Comparison of ENCODE assay signal across 11 cellular contexts in genomic region chr17:47704116-47704515, GRCh38. TPM values are rescaled to one million over a fixed set of nuclear protein-coding genes. Genes with fewer than 3 reads are reported as not detected.
A peak's percentile ranks its signal among the peaks of the same experiment; 100 is the strongest.
DNase-seq lines count a peak whose midpoint lies in the region; ATAC-seq lines count a peak whose summit lies in the region.
"Had no signal": no experiment of that assay in that cellular context is flagged by ENCODE, and none has a peak within 500 bp of the region (broad histone marks: within the 10 kb centered on the region; RNA-seq: fewer than 3 reads in every experiment).

No MANE protein-coding gene starts in this region.

- peak overlapping the region; percentile 72 for H3K4me3 Mint-ChIP-seq in activated naive CD8-positive, alpha-beta T cell treated with anti-CD3 and anti-CD28 coated beads, Interleukin-2, amount 10 ng/mL, durations not matched to agents 7 days and 5 days
- H3K4me3 Mint-ChIP-seq in stimulated activated effector memory CD8-positive, alpha-beta T cell treated with anti-CD3 and anti-CD28 coated beads, Interleukin-12 subunit alpha, Interleukin-12 subunit beta, amount 100 ng/mL, for 72 hours: peak overlapping the region; percentile 76

- H3K36me3 Mint-ChIP-seq in activated naive CD8-positive, alpha-beta T cell treated with anti-CD3 and anti-CD28 coated beads, Interleukin-2, amount 10 ng/mL, durations not matched to agents 7 days and 5 days: no peaks in the 10 kb centered on the region
- H3K36me3 Mint-ChIP-seq in stimulated activated effector memory CD8-positive, alpha-beta T cell treated with anti-CD3 and anti-CD28 coated beads, Interleukin-12 subunit alpha, Interleukin-12 subunit beta, amount 100 ng/mL, for 72 hours: peaks cover 78% of the 10 kb centered on the region

- no peaks in the 10 kb centered on the region for H3K9me3 Mint-ChIP-seq in activated naive CD8-positive, alpha-beta T cell treated with anti-CD3 and anti-CD28 coated beads, Interleukin-2, amount 10 ng/mL, durations not matched to agents 7 days and 5 days
- no peaks in the 10 kb centered on the region for H3K9me3 Mint-ChIP-seq in stimulated activated effector memory CD8-positive, alpha-beta T cell treated with anti-CD3 and anti-CD28 coated beads, Interleukin-12 subunit alpha, Interleukin-12 subunit beta, amount 100 ng/mL, for 72 hours

- peak overlapping the region; percentile 82 for H3K27ac Mint-ChIP-seq in activated naive CD8-positive, alpha-beta T cell treated with anti-CD3 and anti-CD28 coated beads, Interleukin-2, amount 10 ng/mL, durations not matched to agents 7 days and 5 days
- H3K27ac Mint-ChIP-seq in stimulated activated effector memory CD8-positive, alpha-beta T cell treated with anti-CD3 and anti-CD28 coated beads, Interleukin-12 subunit alpha, Interleukin-12 subunit beta, amount 100 ng/mL, for 72 hours: peak overlapping the region; percentile 95

- no peaks in the 10 kb centered on the region for H3K27me3 Mint-ChIP-seq in activated naive CD8-positive, alpha-beta T cell treated with anti-CD3 and anti-CD28 coated beads, Interleukin-2, amount 10 ng/mL, durations not matched to agents 7 days and 5 days

- POLR2A ChIA-PET in activated naive CD8-positive, alpha-beta T cell treated with anti-CD3 and anti-CD28 coated beads, Interleukin-2, amount 10 ng/mL, durations not matched to agents 7 days and 5 days (lab: Charles Lee): interaction anchor here (0.6 to 2.8 kb wide), 6 partner anchors 10 to 48 kb away, joined by 3 to 19 read pairs (median 4); partner anchors contain the start of gene TBX21

- ATAC-seq in activated naive CD8-positive, alpha-beta T cell treated with anti-CD3 and anti-CD28 coated beads, Interleukin-2, amount 10 ng/mL, durations not matched to agents 7 days and 5 days (ENCODE audit: low read depth): no peak
- no peak for ATAC-seq in stimulated activated effector memory CD8-positive, alpha-beta T cell treated with anti-CD3 and anti-CD28 coated beads, Interleukin-12 subunit alpha, Interleukin-12 subunit beta, amount 100 ng/mL, for 72 hours

- H3K4me1 Mint-ChIP-seq in activated naive CD8-positive, alpha-beta T cell treated with anti-CD3 and anti-CD28 coated beads, Interleukin-2, amount 10 ng/mL, durations not matched to agents 7 days and 5 days: peaks cover 67% of the 10 kb centered on the region
- peaks cover 80% of the 10 kb centered on the region for H3K4me1 Mint-ChIP-seq in stimulated activated effector memory CD8-positive, alpha-beta T cell treated with anti-CD3 and anti-CD28 coated beads, Interleukin-12 subunit alpha, Interleukin-12 subunit beta, amount 100 ng/mL, for 72 hours

- DNase-seq in activated CD8-positive, alpha-beta memory T cell treated with anti-CD3 and anti-CD28 coated beads for 24 hours: peak; percentile 71
- no peak for DNase-seq in activated CD8-positive, alpha-beta memory T cell treated with anti-CD3 and anti-CD28 coated beads, Interleukin-2, amount 50 U/mL, for 4 hours
- DNase-seq in NOMO-1 treated with dmso at 0.1 percent for 144 hours (lab: John Stamatoyannopoulos, UW; ENCODE audit: unreplicated experiment): peak; percentile 24
- DNase-seq in activated naive CD8-positive, alpha-beta T cell treated with anti-CD3 and anti-CD28 coated beads, Interleukin-2, amount 10 ng/mL, durations not matched to agents 7 days and 5 days: peak; percentile 63
- peak in 1 of 2 donors; percentile 75 for DNase-seq in stimulated activated effector memory CD8-positive, alpha-beta T cell treated with anti-CD3 and anti-CD28 coated beads, Interleukin-12 subunit alpha, Interleukin-12 subunit beta, amount 100 ng/mL, for 72 hours (ENCODE audit: low spot score in 2 of 2)
- no peak for DNase-seq in HuH-7 (ENCODE audit: low spot score)
- no peak for DNase-seq in anterior cingulate cortex (lab: John Stamatoyannopoulos, UW)
- DNase-seq in GOT3 (lab: John Stamatoyannopoulos, UW): no peak
- DNase-seq: foreskin fibroblast; NCI-H1436 treated with DMSO at 0.1 percent for 48 hours; stimulated activated CD4-positive, alpha-beta T cell treated with anti-CD3 and anti-CD28 coated beads, Interleukin-4, amount 100 ng/mL, for 24 hours had no signal

RNA-seq across cellular contexts. Expression of gene TBKBP1, which starts 10.2 kb away (rescaled TPM):
- total RNA-seq in activated naive CD8-positive, alpha-beta T cell treated with anti-CD3 and anti-CD28 coated beads, Interleukin-2, amount 10 ng/mL, durations not matched to agents 7 days and 5 days: 1 to 10 TPM; 8.0 to 8.9 TPM

RNA-seq across cellular contexts. Expression of gene TBX21, which starts 28.9 kb away (rescaled TPM):
- total RNA-seq in activated naive CD8-positive, alpha-beta T cell treated with anti-CD3 and anti-CD28 coated beads, Interleukin-2, amount 10 ng/mL, durations not matched to agents 7 days and 5 days: 10 to 100 TPM; 20.7 to 22.8 TPM

RNA-seq across cellular contexts. Expression of gene KPNB1, which starts 54.4 kb away (rescaled TPM):
- 100 to 1,000 TPM; 335 TPM for total RNA-seq in activated naive CD8-positive, alpha-beta T cell treated with anti-CD3 and anti-CD28 coated beads, Interleukin-2, amount 10 ng/mL, durations not matched to agents 7 days and 5 days

Comparison
In these comparisons a context has a peak if more than half of its experiments do, and no peak if none do; other contexts are left out.
1. DNase-seq: peak in activated CD8-positive, alpha-beta memory T cell treated with anti-CD3 and anti-CD28 coated beads for 24 hours (single experiment), NOMO-1 treated with dmso at 0.1 percent for 144 hours (single experiment) and activated naive CD8-positive, alpha-beta T cell treated with anti-CD3 and anti-CD28 coated beads, Interleukin-2, amount 10 ng/mL, durations not matched to agents 7 days and 5 days (single experiment); none in activated CD8-positive, alpha-beta memory T cell treated with anti-CD3 and anti-CD28 coated beads, Interleukin-2, amount 50 U/mL, for 4 hours (single experiment), HuH-7 (single experiment), anterior cingulate cortex (0 of 58) and GOT3 (single experiment).